Comparison of ENCODE assay signal across 23 cellular contexts in genomic region chr10:78039743-78040142, GRCh38. TPM values are rescaled to one million over a fixed set of nuclear protein-coding genes. Genes with fewer than 3 reads are reported as not detected.
DNase-seq lines count a peak whose midpoint lies in the region; ATAC-seq and TF ChIP-seq lines count a peak whose summit lies in the region.
"Had no signal": no experiment of that assay in that cellular context is flagged by ENCODE, and none has a peak within 500 bp of the region (broad histone marks: within the 10 kb centered on the region; RNA-seq: fewer than 3 reads in every experiment).

No MANE protein-coding gene starts in this region.

- H3K9ac ChIP-seq in iPS-18a (ENCODE audit: low read length) = no peak overlapping the region

- TF ChIP-seq CTCF in GM23338 (conservative IDR thresholded peaks at IDR 0.05; ENCODE audit: low read depth in 2 of 2) (no peak), WERI-Rb-1 (IDR thresholded peaks at IDR 0.05; ENCODE audit: low read depth, low read length) (no peak)

- H3K36me3 Mint-ChIP-seq in CD4-positive, alpha-beta memory T cell = peaks cover 61 to 83% of the 10 kb centered on the region in 2 donors
- peaks cover 86% of the 10 kb centered on the region for H3K36me3 Mint-ChIP-seq in GM23338 (ENCODE audit: low read depth)
- H3K36me3 Mint-ChIP-seq in activated T-helper 1 cell treated with anti-CD3 and anti-CD28 coated beads, Interleukin-12 subunit alpha, Interleukin-12 subunit beta, Interleukin-2, Interleukin-4 antibody, amounts not matched to agents 30 ng/mL and 10 ng/mL and 1 ng/mL, durations not matched to agents 14 hours and 24 hours and 36 hours (ENCODE audit: low read depth) = peaks cover 81% of the 10 kb centered on the region

- peaks cover 79% of the 10 kb centered on the region for H4K20me1 ChIP-seq in GM23338 (replicated peaks; ENCODE audit: insufficient read depth)

- no peak for DNase-seq in CD4-positive, alpha-beta memory T cell
- DNase-seq in GM23338 (ENCODE audit: low spot score) = peak; percentile 63
- DNase-seq in activated T-helper 1 cell treated with anti-CD3 and anti-CD28 coated beads, Interleukin-12 subunit alpha, Interleukin-12 subunit beta, Interleukin-2, Interleukin-4 antibody, amounts not matched to agents 30 ng/mL and 10 ng/mL and 1 ng/mL, durations not matched to agents 14 hours and 24 hours and 36 hours (ENCODE audit: low spot score) = no peak
- DNase-seq in WERI-Rb-1 = no peak
- no peak for DNase-seq in DMS 273 treated with DMSO at 0.1 percent for 48 hours (lab: John Stamatoyannopoulos, UW)
- DNase-seq: activated CD4-positive, alpha-beta T cell treated with anti-CD3 and anti-CD28 coated beads, Interleukin-2, amount 50 U/mL, for 1 hour; Caco-2; head of caudate nucleus; left ventricle myocardium superior; MM.1S; NCI-H146; NCI-H2171; NCI-H69; PC-9; retina; spleen; stimulated activated CD4-positive, alpha-beta T cell treated with anti-CD3 and anti-CD28 coated beads, Interleukin-4, amount 100 ng/mL, for 24 hours; upper lobe of right lung had no signal

- CTCF ChIA-PET in CD4-positive, alpha-beta memory T cell (lab: Charles Lee; ENCODE audit: partially characterized antibody) = interaction anchor here (1.1 kb wide), 1 partner anchor 10 kb away, joined by 6 read pairs; no protein-coding TSS in a partner anchor

- H3K4me3 Mint-ChIP-seq in CD4-positive, alpha-beta memory T cell = no peak overlapping the region
- H3K4me3 Mint-ChIP-seq in GM23338 = peak overlapping the region; percentile 49
- H3K4me3 Mint-ChIP-seq in activated T-helper 1 cell treated with anti-CD3 and anti-CD28 coated beads, Interleukin-12 subunit alpha, Interleukin-12 subunit beta, Interleukin-2, Interleukin-4 antibody, amounts not matched to agents 30 ng/mL and 10 ng/mL and 1 ng/mL, durations not matched to agents 14 hours and 24 hours and 36 hours = peak overlapping the region; percentile 28
- H3K4me3 Mint-ChIP-seq: dendritic cell treated with granulocyte-macrophage colony-stimulating factor and Interleukin-4, amounts not matched to agents 40 ng/mL and 50 ng/mL, for 4 days had no signal

- H2AFZ ChIP-seq in GM23338 = no peak overlapping the region
- H2AFZ ChIP-seq: PC-9 had no signal

- peak overlapping the region; percentile 98 for H3K4me2 ChIP-seq in GM23338
- H3K4me2 ChIP-seq: PC-9 had no signal

- no peaks in the 10 kb centered on the region for H3K27me3 Mint-ChIP-seq in CD4-positive, alpha-beta memory T cell
- peaks cover 39% of the 10 kb centered on the region for H3K27me3 Mint-ChIP-seq in GM23338 (ENCODE audit: insufficient read depth, low read depth, poor library complexity)
- no peaks in the 10 kb centered on the region for H3K27me3 Mint-ChIP-seq in activated T-helper 1 cell treated with anti-CD3 and anti-CD28 coated beads, Interleukin-12 subunit alpha, Interleukin-12 subunit beta, Interleukin-2, Interleukin-4 antibody, amounts not matched to agents 30 ng/mL and 10 ng/mL and 1 ng/mL, durations not matched to agents 14 hours and 24 hours and 36 hours (ENCODE audit: insufficient read depth)
- H3K27me3 Mint-ChIP-seq: dendritic cell treated with granulocyte-macrophage colony-stimulating factor and Interleukin-4, amounts not matched to agents 40 ng/mL and 50 ng/mL, for 4 days had no signal

- ATAC-seq in GM23338 = peak; percentile 40
- no peak for ATAC-seq in GM18511 (IDR thresholded peaks at IDR 0.05; ENCODE audit: unreplicated experiment)
- ATAC-seq in HG03460 (IDR thresholded peaks at IDR 0.05; ENCODE audit: unreplicated experiment) = no peak
- ATAC-seq: left ventricle myocardium superior, upper lobe of right lung had no signal

- H3K4me1 ChIP-seq in CD4-positive, alpha-beta memory T cell (ENCODE audit: insufficient read depth, low read length) = peaks cover 49% of the 10 kb centered on the region
- H3K4me1 ChIP-seq in GM23338 (ENCODE audit: insufficient read depth) (peaks cover 78% of the 10 kb centered on the region), iPS-18a (ENCODE audit: control insufficient read depth, low read depth, low read length) (peaks cover 43% of the 10 kb centered on the region)

- no peaks in the 10 kb centered on the region for H3K9me2 ChIP-seq in GM23338 (ENCODE audit: insufficient read depth)

- no peaks in the 10 kb centered on the region for H3K9me3 ChIP-seq in CD4-positive, alpha-beta memory T cell (ENCODE audit: control insufficient read depth in 1 of 2, low read length in 2 of 2)
- H3K9me3 ChIP-seq in iPS-18a (ENCODE audit: control insufficient read depth, low read depth, low read length) (no peaks in the 10 kb centered on the region), WERI-Rb-1 (ENCODE audit: severe bottlenecking) (no peaks in the 10 kb centered on the region)
- H3K9me3 ChIP-seq: Caco-2, SJSA1, spleen, upper lobe of right lung had no signal

- H3K4me3 ChIP-seq in CD4-positive, alpha-beta memory T cell (ENCODE audit: low read length in 2 of 2) = no peak overlapping the region
- H3K4me3 ChIP-seq in GM23338 = peak overlapping the region; percentile 94
- H3K4me3 ChIP-seq in iPS-18a (ENCODE audit: low read length) = peak overlapping the region; percentile 17
- H3K4me3 ChIP-seq in WERI-Rb-1 (ENCODE audit: low read depth, low read length) = no peak overlapping the region
- H3K4me3 ChIP-seq: PC-9, SJSA1, spleen, upper lobe of right lung had no signal

- POLR2A ChIA-PET in CD4-positive, alpha-beta memory T cell (lab: Charles Lee; ENCODE audit: partially characterized antibody) = interaction anchor here (1.3 kb wide), 1 partner anchor 10 kb away, joined by 4 read pairs; the partner anchor contains the start of gene POLR3A

- peaks cover 86% of the 10 kb centered on the region for H3F3A ChIP-seq in GM23338 (replicated peaks; ENCODE audit: low read depth)

- H3K4me1 Mint-ChIP-seq in CD4-positive, alpha-beta memory T cell = peaks cover 43 to 73% (median 52%) of the 10 kb centered on the region in 4 donors
- H3K4me1 Mint-ChIP-seq in GM23338 = peaks cover 79% of the 10 kb centered on the region
- peaks cover 82% of the 10 kb centered on the region for H3K4me1 Mint-ChIP-seq in activated T-helper 1 cell treated with anti-CD3 and anti-CD28 coated beads, Interleukin-12 subunit alpha, Interleukin-12 subunit beta, Interleukin-2, Interleukin-4 antibody, amounts not matched to agents 30 ng/mL and 10 ng/mL and 1 ng/mL, durations not matched to agents 14 hours and 24 hours and 36 hours (ENCODE audit: low read depth)

- intact Hi-C loops in CD4-positive, alpha-beta memory T cell (cut with micrococcal nuclease) = loop anchor here (10.0 kb wide), 2 partner anchors 1285 to 1405 kb away; partner anchors contain the start of gene ZCCHC24
- intact Hi-C loops in activated T-helper 1 cell treated with anti-CD3 and anti-CD28 coated beads, Interleukin-12 subunit alpha, Interleukin-12 subunit beta, Interleukin-2, Interleukin-4 antibody, amounts not matched to agents 30 ng/mL and 10 ng/mL and 1 ng/mL, durations not matched to agents 14 hours and 24 hours and 36 hours (cut with micrococcal nuclease) = loop anchor here (10.0 kb wide), 2 partner anchors 375 to 475 kb away; no protein-coding TSS in a partner anchor

- H3K27ac ChIP-seq in CD4-positive, alpha-beta memory T cell (ENCODE audit: low read depth, low read length) = no peak overlapping the region
- H3K27ac ChIP-seq in GM23338 (ENCODE audit: low read depth) = peak overlapping the region; percentile 79
- H3K27ac ChIP-seq in iPS-18a (ENCODE audit: low read length) = no peak overlapping the region
- no peak overlapping the region for H3K27ac ChIP-seq in WERI-Rb-1
- H3K27ac ChIP-seq: PC-9, SJSA1, spleen, upper lobe of right lung had no signal

- H3K36me3 ChIP-seq in CD4-positive, alpha-beta memory T cell (ENCODE audit: insufficient read depth, low read length) = peaks cover 67% of the 10 kb centered on the region
- H3K36me3 ChIP-seq in GM23338 (ENCODE audit: insufficient read depth) (peaks cover 59% of the 10 kb centered on the region), iPS-18a (ENCODE audit: control insufficient read depth, low read depth, low read length) (peaks cover 81% of the 10 kb centered on the region), WERI-Rb-1 (peaks cover 92% of the 10 kb centered on the region)

- H3K9me3 Mint-ChIP-seq in CD4-positive, alpha-beta memory T cell = no peaks in the 10 kb centered on the region
- H3K9me3 Mint-ChIP-seq in GM23338 = peaks cover 2% of the 10 kb centered on the region; the same call in 1 of the 3 replicates
- no peaks in the 10 kb centered on the region for H3K9me3 Mint-ChIP-seq in activated T-helper 1 cell treated with anti-CD3 and anti-CD28 coated beads, Interleukin-12 subunit alpha, Interleukin-12 subunit beta, Interleukin-2, Interleukin-4 antibody, amounts not matched to agents 30 ng/mL and 10 ng/mL and 1 ng/mL, durations not matched to agents 14 hours and 24 hours and 36 hours
- H3K9me3 Mint-ChIP-seq: dendritic cell treated with granulocyte-macrophage colony-stimulating factor and Interleukin-4, amounts not matched to agents 40 ng/mL and 50 ng/mL, for 4 days had no signal

- H3K27ac Mint-ChIP-seq in CD4-positive, alpha-beta memory T cell = peak overlapping the region in 4 of 7 donors; percentile 22 to 76 (median 48)
- H3K27ac Mint-ChIP-seq in GM23338 = peak overlapping the region; percentile 6; the same call in 1 of the 2 replicates
- H3K27ac Mint-ChIP-seq in activated T-helper 1 cell treated with anti-CD3 and anti-CD28 coated beads, Interleukin-12 subunit alpha, Interleukin-12 subunit beta, Interleukin-2, Interleukin-4 antibody, amounts not matched to agents 30 ng/mL and 10 ng/mL and 1 ng/mL, durations not matched to agents 14 hours and 24 hours and 36 hours = peak overlapping the region; percentile 65
- H3K27ac Mint-ChIP-seq: dendritic cell treated with granulocyte-macrophage colony-stimulating factor and Interleukin-4, amounts not matched to agents 40 ng/mL and 50 ng/mL, for 4 days had no signal

- no peaks in the 10 kb centered on the region for H3K27me3 ChIP-seq in CD4-positive, alpha-beta memory T cell (ENCODE audit: insufficient read depth, low read length)
- H3K27me3 ChIP-seq in GM23338 (ENCODE audit: insufficient read depth) (no peaks in the 10 kb centered on the region), iPS-18a (ENCODE audit: control insufficient read depth, insufficient read depth, low read length) (no peaks in the 10 kb centered on the region), WERI-Rb-1 (ENCODE audit: insufficient read depth, low read depth, severe bottlenecking) (no peaks in the 10 kb centered on the region)
- H3K27me3 ChIP-seq: SJSA1, spleen, upper lobe of right lung had no signal

- peaks cover 63% of the 10 kb centered on the region for H3K79me2 ChIP-seq in GM23338 (replicated peaks; ENCODE audit: insufficient read depth)

RNA-seq across cellular contexts. Expression of gene RPS24, which starts 6.1 kb away (rescaled TPM):
- 1,000 to 10,000 TPM; 1,748 to 1,885 TPM for total RNA-seq in CD4-positive, alpha-beta memory T cell
- polyA plus RNA-seq in CD4-positive, alpha-beta memory T cell = 100 to 1,000 TPM; 778 to 921 TPM
- total RNA-seq in GM23338 (2014; rRNA removed; shearing (Covaris generic)) = 2,185 and 2,362 TPM in 2 replicates
- polyA plus RNA-seq in GM23338 (2016; fragmentation: Nextera tagmentation; extraction: Ambion mirVana) = 3,638 and 3,797 TPM in 2 replicates
- total RNA-seq in activated T-helper 1 cell treated with anti-CD3 and anti-CD28 coated beads, Interleukin-12 subunit alpha, Interleukin-12 subunit beta, Interleukin-2, Interleukin-4 antibody, amounts not matched to agents 30 ng/mL and 10 ng/mL and 1 ng/mL, durations not matched to agents 14 hours and 24 hours and 36 hours = 1,627 and 1,651 TPM in 2 replicates

RNA-seq across cellular contexts. Expression of gene POLR3A, which starts 10.4 kb away (rescaled TPM):
- total RNA-seq in CD4-positive, alpha-beta memory T cell = 10 to 100 TPM; 16.9 to 17.6 TPM
- 1 to 10 TPM; 4.5 to 9.6 TPM for polyA plus RNA-seq in CD4-positive, alpha-beta memory T cell
- total RNA-seq in GM23338 (2014; rRNA removed; shearing (Covaris generic)) = 35.5 and 37.2 TPM in 2 replicates
- 10.5 and 11.6 TPM in 2 replicates for polyA plus RNA-seq in GM23338 (2016; fragmentation: Nextera tagmentation; extraction: Ambion mirVana)
- total RNA-seq in activated T-helper 1 cell treated with anti-CD3 and anti-CD28 coated beads, Interleukin-12 subunit alpha, Interleukin-12 subunit beta, Interleukin-2, Interleukin-4 antibody, amounts not matched to agents 30 ng/mL and 10 ng/mL and 1 ng/mL, durations not matched to agents 14 hours and 24 hours and 36 hours = 29.5 and 30.8 TPM in 2 replicates

Comparison
In these comparisons a context has a peak if more than half of its experiments do, and no peak if none do; other contexts are left out.
1. H3K4me3 ChIP-seq: peak in GM23338 (single experiment) and iPS-18a (single experiment); none in CD4-positive, alpha-beta memory T cell (0 of 2) and WERI-Rb-1 (single experiment).
2. H3K27ac Mint-ChIP-seq: peak in every context shown above with its lines; median percentile 65 in activated T-helper 1 cell treated with anti-CD3 and anti-CD28 coated beads, Interleukin-12 subunit alpha, Interleukin-12 subunit beta, Interleukin-2, Interleukin-4 antibody, amounts not matched to agents 30 ng/mL and 10 ng/mL and 1 ng/mL, durations not matched to agents 14 hours and 24 hours and 36 hours; 48 in CD4-positive, alpha-beta memory T cell; 6 in GM23338.
3. H3K4me3 Mint-ChIP-seq: peak in GM23338 (single experiment) and activated T-helper 1 cell treated with anti-CD3 and anti-CD28 coated beads, Interleukin-12 subunit alpha, Interleukin-12 subunit beta, Interleukin-2, Interleukin-4 antibody, amounts not matched to agents 30 ng/mL and 10 ng/mL and 1 ng/mL, durations not matched to agents 14 hours and 24 hours and 36 hours (single experiment); none in CD4-positive, alpha-beta memory T cell (0 of 8).